In the genomic region with DNA sequence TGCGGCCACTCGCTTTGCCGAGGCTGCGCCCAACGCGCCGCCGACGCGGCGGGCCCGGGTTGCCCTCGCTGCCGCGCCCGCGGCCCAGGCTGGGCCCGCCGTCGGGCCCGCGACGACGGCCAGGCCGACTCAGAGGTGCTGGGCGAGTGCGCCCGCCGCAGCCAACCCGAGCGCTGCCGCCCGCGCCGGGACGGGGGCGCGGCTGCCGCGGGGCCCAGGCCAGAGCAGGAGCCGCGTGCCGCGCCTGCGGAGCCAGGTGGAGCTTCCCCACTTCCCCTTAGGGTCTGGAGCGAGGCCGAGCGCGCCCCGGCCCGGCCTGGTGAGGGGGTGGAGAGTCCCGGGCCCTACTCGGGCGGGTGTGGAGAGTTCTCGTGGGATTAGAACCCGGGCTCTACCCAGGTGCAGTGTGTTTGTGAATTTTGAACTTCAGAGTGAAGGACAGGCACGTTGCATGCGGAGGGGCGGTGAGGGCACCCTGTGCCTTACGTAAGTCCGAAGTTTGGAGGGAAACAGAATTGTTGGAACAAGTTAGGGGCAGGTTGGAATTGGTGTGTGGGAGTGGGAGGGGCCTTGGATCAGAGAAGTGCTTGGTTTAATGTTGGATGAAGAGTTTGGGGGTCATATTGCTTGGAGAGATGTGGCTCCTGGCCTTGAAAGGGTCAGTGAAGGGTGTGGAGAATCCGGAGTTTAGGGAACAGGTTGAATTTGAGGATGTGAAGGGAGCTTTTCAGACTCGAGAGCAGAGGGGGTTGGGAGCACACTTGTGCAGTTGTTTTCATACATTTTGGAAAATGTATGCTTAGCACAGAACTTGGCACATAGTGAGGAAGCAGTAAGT, we compare ENCODE assay signal across 1 cellular context.
TF ChIP-seq lines count a peak whose summit lies in the region.

No MANE protein-coding gene starts in this region.

TF ChIP-seq in H1, 55 proteins besides CTCF, POLR2A, EP300 and RAD21:
- TF ChIP-seq TBP (IDR thresholded peaks at IDR 0.05; ENCODE audit: low read depth, low read length) (no peak; the same call in 1 of the 2 replicates), E2F6 (IDR thresholded peaks at IDR 0.05) (peak; percentile 93), RBBP5 (IDR thresholded peaks at IDR 0.05; ENCODE audit: borderline replicate concordance, low read depth, low read length) (no peak), TCF12 (IDR thresholded peaks at IDR 0.05; ENCODE audit: low read depth, low read length) (no peak), SAP30 (IDR thresholded peaks at IDR 0.05; ENCODE audit: insufficient read depth, insufficient replicate concordance, low read length) (no peak), CBX5 (IDR thresholded peaks at IDR 0.05; ENCODE audit: low read depth, low read length) (no peak), USF2 (IDR thresholded peaks at IDR 0.05; ENCODE audit: low read length) (no peak), SP1 (IDR thresholded peaks at IDR 0.05; ENCODE audit: low read depth, low read length) (no peak), PHF8 (conservative IDR thresholded peaks at IDR 0.05; ENCODE audit: low read depth, low read length) (peak; percentile 31; the same call in 1 of the 2 replicates), POLR2AphosphoS5 (IDR thresholded peaks at IDR 0.05; ENCODE audit: low read depth, low read length) (no peak; the same call in 1 of the 2 replicates), CHD1 (IDR thresholded peaks at IDR 0.05; ENCODE audit: low read depth, low read length) (no peak), FOSL1 (IDR thresholded peaks at IDR 0.05; ENCODE audit: insufficient read depth, low read depth, low read length) (no peak), CREB1 (IDR thresholded peaks at IDR 0.05) (no peak), EZH2 (IDR thresholded peaks at IDR 0.05; ENCODE audit: low read depth, low read length, severe bottlenecking) (no peak), SUZ12 (IDR thresholded peaks at IDR 0.05; ENCODE audit: low read length) (no peak), CTBP2 (IDR thresholded peaks at IDR 0.05; ENCODE audit: borderline replicate concordance, insufficient read depth, insufficient read length, low read length) (no peak), JUN (IDR thresholded peaks at IDR 0.05; ENCODE audit: low read depth, low read length) (no peak), SIX5 (IDR thresholded peaks at IDR 0.05; ENCODE audit: low read depth, low read length) (no peak), SIN3A (conservative IDR thresholded peaks at IDR 0.05 in 1 of 2, IDR thresholded peaks at IDR 0.05 in 1 of 2; ENCODE audit: low read depth in 1 of 2, low read length in 2 of 2) (peak in 1 of 2 experiments; percentile 16; a peak in 1 of 4 replicates), POU5F1 (IDR thresholded peaks at IDR 0.05; ENCODE audit: low read depth, low read length) (no peak), RNF2 (IDR thresholded peaks at IDR 0.05; ENCODE audit: borderline replicate concordance, low read depth, low read length, missing control alignments, poor library complexity, severe bottlenecking) (no peak), HDAC6 (IDR thresholded peaks at IDR 0.05; ENCODE audit: low read depth, low read length) (no peak), KDM4A (IDR thresholded peaks at IDR 0.05; ENCODE audit: low read depth, low read length, severe bottlenecking) (peak; percentile 60), TEAD4 (IDR thresholded peaks at IDR 0.05; ENCODE audit: low read depth, low read length) (no peak), SRF (IDR thresholded peaks at IDR 0.05; ENCODE audit: low read depth, low read length) (no peak), RFX5 (IDR thresholded peaks at IDR 0.05; ENCODE audit: borderline replicate concordance, low read depth, low read length) (no peak), CHD2 (IDR thresholded peaks at IDR 0.05; ENCODE audit: low read length) (0 out of 2 replicates have a peak, but pooled peaks have one; percentile 34), BRCA1 (IDR thresholded peaks at IDR 0.05; ENCODE audit: low read depth, low read length) (no peak), GABPA (IDR thresholded peaks at IDR 0.05; ENCODE audit: borderline replicate concordance, insufficient read depth, low read length) (no peak), SIRT6 (IDR thresholded peaks at IDR 0.05; ENCODE audit: low read length) (no peak), ASH2L (IDR thresholded peaks at IDR 0.05; ENCODE audit: low read length) (no peak), JUND (IDR thresholded peaks at IDR 0.05; ENCODE audit: low read length) (no peak), GTF2F1 (IDR thresholded peaks at IDR 0.05; ENCODE audit: borderline replicate concordance, low read depth, low read length) (no peak), HDAC2 (IDR thresholded peaks at IDR 0.05; ENCODE audit: borderline replicate concordance in 1 of 2, low read depth in 2 of 2, low read length in 2 of 2) (no peak), SP4 (IDR thresholded peaks at IDR 0.05; ENCODE audit: low read length) (no peak), NRF1 (IDR thresholded peaks at IDR 0.05; ENCODE audit: low read depth, low read length) (no peak), BACH1 (IDR thresholded peaks at IDR 0.05; ENCODE audit: low read length) (no peak), TAF7 (optimal IDR thresholded peaks at IDR 0.05; ENCODE audit: borderline replicate concordance, low read depth, low read length) (no peak)
- TF ChIP-seq, protein P1, sequence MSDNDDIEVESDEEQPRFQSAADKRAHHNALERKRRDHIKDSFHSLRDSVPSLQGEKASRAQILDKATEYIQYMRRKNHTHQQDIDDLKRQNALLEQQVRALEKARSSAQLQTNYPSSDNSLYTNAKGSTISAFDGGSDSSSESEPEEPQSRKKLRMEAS (IDR thresholded peaks at IDR 0.05): peak; percentile 95
- TF ChIP-seq, protein P2, sequence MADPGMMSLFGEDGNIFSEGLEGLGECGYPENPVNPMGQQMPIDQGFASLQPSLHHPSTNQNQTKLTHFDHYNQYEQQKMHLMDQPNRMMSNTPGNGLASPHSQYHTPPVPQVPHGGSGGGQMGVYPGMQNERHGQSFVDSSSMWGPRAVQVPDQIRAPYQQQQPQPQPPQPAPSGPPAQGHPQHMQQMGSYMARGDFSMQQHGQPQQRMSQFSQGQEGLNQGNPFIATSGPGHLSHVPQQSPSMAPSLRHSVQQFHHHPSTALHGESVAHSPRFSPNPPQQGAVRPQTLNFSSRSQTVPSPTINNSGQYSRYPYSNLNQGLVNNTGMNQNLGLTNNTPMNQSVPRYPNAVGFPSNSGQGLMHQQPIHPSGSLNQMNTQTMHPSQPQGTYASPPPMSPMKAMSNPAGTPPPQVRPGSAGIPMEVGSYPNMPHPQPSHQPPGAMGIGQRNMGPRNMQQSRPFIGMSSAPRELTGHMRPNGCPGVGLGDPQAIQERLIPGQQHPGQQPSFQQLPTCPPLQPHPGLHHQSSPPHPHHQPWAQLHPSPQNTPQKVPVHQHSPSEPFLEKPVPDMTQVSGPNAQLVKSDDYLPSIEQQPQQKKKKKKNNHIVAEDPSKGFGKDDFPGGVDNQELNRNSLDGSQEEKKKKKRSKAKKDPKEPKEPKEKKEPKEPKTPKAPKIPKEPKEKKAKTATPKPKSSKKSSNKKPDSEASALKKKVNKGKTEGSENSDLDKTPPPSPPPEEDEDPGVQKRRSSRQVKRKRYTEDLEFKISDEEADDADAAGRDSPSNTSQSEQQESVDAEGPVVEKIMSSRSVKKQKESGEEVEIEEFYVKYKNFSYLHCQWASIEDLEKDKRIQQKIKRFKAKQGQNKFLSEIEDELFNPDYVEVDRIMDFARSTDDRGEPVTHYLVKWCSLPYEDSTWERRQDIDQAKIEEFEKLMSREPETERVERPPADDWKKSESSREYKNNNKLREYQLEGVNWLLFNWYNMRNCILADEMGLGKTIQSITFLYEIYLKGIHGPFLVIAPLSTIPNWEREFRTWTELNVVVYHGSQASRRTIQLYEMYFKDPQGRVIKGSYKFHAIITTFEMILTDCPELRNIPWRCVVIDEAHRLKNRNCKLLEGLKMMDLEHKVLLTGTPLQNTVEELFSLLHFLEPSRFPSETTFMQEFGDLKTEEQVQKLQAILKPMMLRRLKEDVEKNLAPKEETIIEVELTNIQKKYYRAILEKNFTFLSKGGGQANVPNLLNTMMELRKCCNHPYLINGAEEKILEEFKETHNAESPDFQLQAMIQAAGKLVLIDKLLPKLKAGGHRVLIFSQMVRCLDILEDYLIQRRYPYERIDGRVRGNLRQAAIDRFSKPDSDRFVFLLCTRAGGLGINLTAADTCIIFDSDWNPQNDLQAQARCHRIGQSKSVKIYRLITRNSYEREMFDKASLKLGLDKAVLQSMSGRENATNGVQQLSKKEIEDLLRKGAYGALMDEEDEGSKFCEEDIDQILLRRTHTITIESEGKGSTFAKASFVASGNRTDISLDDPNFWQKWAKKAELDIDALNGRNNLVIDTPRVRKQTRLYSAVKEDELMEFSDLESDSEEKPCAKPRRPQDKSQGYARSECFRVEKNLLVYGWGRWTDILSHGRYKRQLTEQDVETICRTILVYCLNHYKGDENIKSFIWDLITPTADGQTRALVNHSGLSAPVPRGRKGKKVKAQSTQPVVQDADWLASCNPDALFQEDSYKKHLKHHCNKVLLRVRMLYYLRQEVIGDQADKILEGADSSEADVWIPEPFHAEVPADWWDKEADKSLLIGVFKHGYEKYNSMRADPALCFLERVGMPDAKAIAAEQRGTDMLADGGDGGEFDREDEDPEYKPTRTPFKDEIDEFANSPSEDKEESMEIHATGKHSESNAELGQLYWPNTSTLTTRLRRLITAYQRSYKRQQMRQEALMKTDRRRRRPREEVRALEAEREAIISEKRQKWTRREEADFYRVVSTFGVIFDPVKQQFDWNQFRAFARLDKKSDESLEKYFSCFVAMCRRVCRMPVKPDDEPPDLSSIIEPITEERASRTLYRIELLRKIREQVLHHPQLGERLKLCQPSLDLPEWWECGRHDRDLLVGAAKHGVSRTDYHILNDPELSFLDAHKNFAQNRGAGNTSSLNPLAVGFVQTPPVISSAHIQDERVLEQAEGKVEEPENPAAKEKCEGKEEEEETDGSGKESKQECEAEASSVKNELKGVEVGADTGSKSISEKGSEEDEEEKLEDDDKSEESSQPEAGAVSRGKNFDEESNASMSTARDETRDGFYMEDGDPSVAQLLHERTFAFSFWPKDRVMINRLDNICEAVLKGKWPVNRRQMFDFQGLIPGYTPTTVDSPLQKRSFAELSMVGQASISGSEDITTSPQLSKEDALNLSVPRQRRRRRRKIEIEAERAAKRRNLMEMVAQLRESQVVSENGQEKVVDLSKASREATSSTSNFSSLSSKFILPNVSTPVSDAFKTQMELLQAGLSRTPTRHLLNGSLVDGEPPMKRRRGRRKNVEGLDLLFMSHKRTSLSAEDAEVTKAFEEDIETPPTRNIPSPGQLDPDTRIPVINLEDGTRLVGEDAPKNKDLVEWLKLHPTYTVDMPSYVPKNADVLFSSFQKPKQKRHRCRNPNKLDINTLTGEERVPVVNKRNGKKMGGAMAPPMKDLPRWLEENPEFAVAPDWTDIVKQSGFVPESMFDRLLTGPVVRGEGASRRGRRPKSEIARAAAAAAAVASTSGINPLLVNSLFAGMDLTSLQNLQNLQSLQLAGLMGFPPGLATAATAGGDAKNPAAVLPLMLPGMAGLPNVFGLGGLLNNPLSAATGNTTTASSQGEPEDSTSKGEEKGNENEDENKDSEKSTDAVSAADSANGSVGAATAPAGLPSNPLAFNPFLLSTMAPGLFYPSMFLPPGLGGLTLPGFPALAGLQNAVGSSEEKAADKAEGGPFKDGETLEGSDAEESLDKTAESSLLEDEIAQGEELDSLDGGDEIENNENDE (IDR thresholded peaks at IDR 0.05; ENCODE audit: insufficient replicate concordance, low read length): no peak
- TF ChIP-seq, protein P3, sequence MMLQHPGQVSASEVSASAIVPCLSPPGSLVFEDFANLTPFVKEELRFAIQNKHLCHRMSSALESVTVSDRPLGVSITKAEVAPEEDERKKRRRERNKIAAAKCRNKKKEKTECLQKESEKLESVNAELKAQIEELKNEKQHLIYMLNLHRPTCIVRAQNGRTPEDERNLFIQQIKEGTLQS (IDR thresholded peaks at IDR 0.05; ENCODE audit: insufficient read depth, low read depth, low read length): no peak
